In genomic region chr10:72258617-72259016, GRCh38 we compare ENCODE assay signal across 10 cellular contexts. TPM values are rescaled to one million over a fixed set of nuclear protein-coding genes. Genes with fewer than 3 reads are reported as not detected.
DNase-seq lines count a peak whose midpoint lies in the region; ATAC-seq, FAIRE-seq and TF ChIP-seq lines count a peak whose summit lies in the region.
"Had no signal": no experiment of that assay in that cellular context is flagged by ENCODE, and none has a peak within 500 bp of the region (broad histone marks: within the 10 kb centered on the region; RNA-seq: fewer than 3 reads in every experiment).

No MANE protein-coding gene starts in this region.

- TF ChIP-seq POLR2A in GM12891 (IDR thresholded peaks at IDR 0.05; ENCODE audit: low read depth, low read length): no peak

- H3K9ac ChIP-seq in SK-N-MC (ENCODE audit: insufficient read length): no peak overlapping the region

- no peaks in the 10 kb centered on the region for H3K27me3 ChIP-seq in right atrium auricular region
- H3K27me3 ChIP-seq: left lung had no signal

- no peaks in the 10 kb centered on the region for H3K27me3 Mint-ChIP-seq in T-helper 2 cell treated with Interferon-gamma antibody and Interleukin-4, amounts not matched to agents 5 μg/mL and 100 μg/mL, for 36 hours (ENCODE audit: low read depth)
- H3K27me3 Mint-ChIP-seq in stimulated activated naive CD8-positive, alpha-beta T cell treated with anti-CD3 and anti-CD28 coated beads, Interleukin-15, amount 100 ng/mL, for 72 hours: no peaks in the 10 kb centered on the region

- no peak for FAIRE-seq in GM12891 (lab: Jason Lieb, UNC)
- FAIRE-seq: A204.1 had no signal

- peaks cover 5 to 85% of the 10 kb centered on the region in 2 donors for H3K4me1 ChIP-seq in right atrium auricular region

- no peak for TF ChIP-seq CTCF in right atrium auricular region (IDR thresholded peaks at IDR 0.05)

- no peak for ATAC-seq in stimulated activated naive CD8-positive, alpha-beta T cell treated with anti-CD3 and anti-CD28 coated beads, Interleukin-15, amount 100 ng/mL, for 72 hours
- no peak for ATAC-seq in GM19351 (IDR thresholded peaks at IDR 0.05; ENCODE audit: unreplicated experiment)
- ATAC-seq: left lung had no signal

- H3K4me3 ChIP-seq in SK-N-MC: no peak overlapping the region
- H3K4me3 ChIP-seq in right atrium auricular region: no peak overlapping the region
- H3K4me3 ChIP-seq: left lung had no signal

- DNase-seq in T-helper 2 cell treated with Interferon-gamma antibody and Interleukin-4, amounts not matched to agents 5 μg/mL and 100 μg/mL, for 36 hours (ENCODE audit: low spot score): no peak
- no peak for DNase-seq in T-helper 2 cell
- no peak for DNase-seq in SK-N-MC (ENCODE audit: low read depth, low spot score)
- DNase-seq in right atrium auricular region (ENCODE audit: low spot score): no peak
- no peak for DNase-seq in stimulated activated naive CD8-positive, alpha-beta T cell treated with anti-CD3 and anti-CD28 coated beads, Interleukin-15, amount 100 ng/mL, for 72 hours
- DNase-seq in AML-193 (lab: John Stamatoyannopoulos, UW): no peak
- DNase-seq in GM12891 (ENCODE audit: insufficient read length, low spot score): no peak

- H3K36me3 Mint-ChIP-seq in T-helper 2 cell treated with Interferon-gamma antibody and Interleukin-4, amounts not matched to agents 5 μg/mL and 100 μg/mL, for 36 hours (ENCODE audit: low read depth): no peaks in the 10 kb centered on the region

- H3K36me3 ChIP-seq in SK-N-MC (ENCODE audit: insufficient read depth, low read length) (no peaks in the 10 kb centered on the region), right atrium auricular region (no peaks in the 10 kb centered on the region)
- H3K36me3 ChIP-seq: left lung had no signal

- H3K4me1 Mint-ChIP-seq in T-helper 2 cell treated with Interferon-gamma antibody and Interleukin-4, amounts not matched to agents 5 μg/mL and 100 μg/mL, for 36 hours (ENCODE audit: low read depth): peaks cover 60% of the 10 kb centered on the region
- H3K4me1 Mint-ChIP-seq in stimulated activated naive CD8-positive, alpha-beta T cell treated with anti-CD3 and anti-CD28 coated beads, Interleukin-15, amount 100 ng/mL, for 72 hours: peaks cover 92% of the 10 kb centered on the region

- peak overlapping the region; percentile 61 for H3K27ac Mint-ChIP-seq in T-helper 2 cell treated with Interferon-gamma antibody and Interleukin-4, amounts not matched to agents 5 μg/mL and 100 μg/mL, for 36 hours
- peak overlapping the region; percentile 12 to 30 for H3K27ac Mint-ChIP-seq in stimulated activated naive CD8-positive, alpha-beta T cell treated with anti-CD3 and anti-CD28 coated beads, Interleukin-15, amount 100 ng/mL, for 72 hours

- H3K9me3 Mint-ChIP-seq in T-helper 2 cell treated with Interferon-gamma antibody and Interleukin-4, amounts not matched to agents 5 μg/mL and 100 μg/mL, for 36 hours: no peaks in the 10 kb centered on the region
- no peaks in the 10 kb centered on the region for H3K9me3 Mint-ChIP-seq in stimulated activated naive CD8-positive, alpha-beta T cell treated with anti-CD3 and anti-CD28 coated beads, Interleukin-15, amount 100 ng/mL, for 72 hours

- no peaks in the 10 kb centered on the region for H3K9me3 ChIP-seq in SK-N-MC (ENCODE audit: low read depth, low read length)
- no peaks in the 10 kb centered on the region for H3K9me3 ChIP-seq in right atrium auricular region
- H3K9me3 ChIP-seq: left lung had no signal

- peak overlapping the region; percentile 99 for H3K27ac ChIP-seq in SK-N-MC
- H3K27ac ChIP-seq in right atrium auricular region: peak overlapping the region; percentile 91 to 96

- no peak overlapping the region for H3K4me3 Mint-ChIP-seq in T-helper 2 cell treated with Interferon-gamma antibody and Interleukin-4, amounts not matched to agents 5 μg/mL and 100 μg/mL, for 36 hours
- peak overlapping the region in 1 of 2 donors; percentile 10 for H3K4me3 Mint-ChIP-seq in stimulated activated naive CD8-positive, alpha-beta T cell treated with anti-CD3 and anti-CD28 coated beads, Interleukin-15, amount 100 ng/mL, for 72 hours

TF ChIP-seq in GM12891, 5 proteins besides CTCF, POLR2A, EP300 and RAD21:
- TF ChIP-seq POLR2AphosphoS5 (IDR thresholded peaks at IDR 0.05; ENCODE audit: low read depth, low read length) (no peak), SPI1 (IDR thresholded peaks at IDR 0.05; ENCODE audit: low read depth, low read length) (no peak), POU2F2 (IDR thresholded peaks at IDR 0.05; ENCODE audit: low read depth, low read length) (no peak), PAX5 (IDR thresholded peaks at IDR 0.05; ENCODE audit: insufficient read depth, low read length, severe bottlenecking) (no peak), TAF1 (IDR thresholded peaks at IDR 0.05; ENCODE audit: low read depth, low read length) (no peak)
TF ChIP-seq in GM12891: peak in this region for 0.

RNA-seq across cellular contexts. Expression of gene DDIT4, which starts 15.1 kb away (rescaled TPM):
- total RNA-seq in right atrium auricular region: 100 to 1,000 TPM; 100 to 136 TPM
- polyA plus RNA-seq in GM12891 (2012; ENCODE audit: low read depth, missing spikeins): 93.2 TPM

RNA-seq across cellular contexts. Expression of gene ASCC1, which starts 42.5 kb away (rescaled TPM):
- total RNA-seq in right atrium auricular region: 10 to 100 TPM; 27.2 to 37.0 TPM
- 36.5 TPM for polyA plus RNA-seq in GM12891 (2012; ENCODE audit: low read depth, missing spikeins)

RNA-seq across cellular contexts. Expression of gene ANAPC16, which starts 42.8 kb away (rescaled TPM):
- total RNA-seq in right atrium auricular region: 100 to 1,000 TPM; 139 to 163 TPM
- polyA plus RNA-seq in GM12891 (2012; ENCODE audit: low read depth, missing spikeins): 101 TPM
